22 cellular contexts compared by ENCODE assay signal in genomic region chrX:118679290-118679689, GRCh38. TPM values are rescaled to one million over a fixed set of nuclear protein-coding genes. Genes with fewer than 3 reads are reported as not detected.
"Had no signal": no experiment of that assay in that cellular context is flagged by ENCODE, and none has a peak within 500 bp of the region (broad histone marks: within the 10 kb centered on the region; RNA-seq: fewer than 3 reads in every experiment).

No MANE protein-coding gene starts in this region.

- ATAC-seq: left lung, right lobe of liver had no signal

- H3K27ac ChIP-seq: hepatocyte, left lung, neural progenitor cell, ovary, right lobe of liver, testis, upper lobe of left lung had no signal

- H3K36me3 Mint-ChIP-seq: activated naive CD8-positive, alpha-beta T cell treated with anti-CD3 and anti-CD28 coated beads for 36 hours had no signal

- H3K4me2 ChIP-seq: hepatocyte, neural progenitor cell, smooth muscle cell had no signal

- H3K27me3 ChIP-seq: hepatocyte, left lung, neural progenitor cell, ovary, right lobe of liver, testis, upper lobe of left lung had no signal

- H3K9ac ChIP-seq: neural progenitor cell had no signal

- H2AFZ ChIP-seq: hepatocyte, neural progenitor cell had no signal

- H3K79me2 ChIP-seq: hepatocyte had no signal

- H3K4me3 ChIP-seq: hepatocyte, left lung, neural progenitor cell, ovary, right lobe of liver, smooth muscle cell, testis, upper lobe of left lung had no signal

- H3K27ac Mint-ChIP-seq: activated B cell treated with CpG ODN at 0.5 μM for 24 hours; activated CD4-positive, alpha-beta T cell treated with anti-CD3 and anti-CD28 coated beads, Interleukin-2, amount 10 ng/mL, durations not matched to agents 7 days and 5 days; activated naive CD8-positive, alpha-beta T cell treated with anti-CD3 and anti-CD28 coated beads for 36 hours; activated T-helper 1 cell treated with anti-CD3 and anti-CD28 coated beads, Interleukin-12 subunit alpha, Interleukin-12 subunit beta, Interleukin-2, Interleukin-4 antibody, amounts not matched to agents 30 ng/mL and 10 ng/mL and 1 ng/mL, durations not matched to agents 14 hours and 24 hours and 36 hours; brain; neural progenitor cell; stimulated activated naive CD8-positive, alpha-beta T cell treated with anti-CD3 and anti-CD28 coated beads, Interleukin-15, Interleukin-2, amounts not matched to agents 100 ng/mL and 50 ng/mL, for 24 hours had no signal

- H3K9me3 ChIP-seq: left lung, ovary, right lobe of liver, testis, upper lobe of left lung had no signal

- H3K4me3 Mint-ChIP-seq: activated B cell treated with CpG ODN at 0.5 μM for 24 hours; activated CD4-positive, alpha-beta T cell treated with anti-CD3 and anti-CD28 coated beads, Interleukin-2, amount 10 ng/mL, durations not matched to agents 7 days and 5 days; activated naive CD8-positive, alpha-beta T cell treated with anti-CD3 and anti-CD28 coated beads for 36 hours; activated T-helper 1 cell treated with anti-CD3 and anti-CD28 coated beads, Interleukin-12 subunit alpha, Interleukin-12 subunit beta, Interleukin-2, Interleukin-4 antibody, amounts not matched to agents 30 ng/mL and 10 ng/mL and 1 ng/mL, durations not matched to agents 14 hours and 24 hours and 36 hours; brain; central memory CD8-positive, alpha-beta T cell; naive B cell; neural progenitor cell; stimulated activated naive CD8-positive, alpha-beta T cell treated with anti-CD3 and anti-CD28 coated beads, Interleukin-15, Interleukin-2, amounts not matched to agents 100 ng/mL and 50 ng/mL, for 24 hours had no signal

- H3K27me3 Mint-ChIP-seq: activated B cell treated with CpG ODN at 0.5 μM for 24 hours; activated CD4-positive, alpha-beta T cell treated with anti-CD3 and anti-CD28 coated beads, Interleukin-2, amount 10 ng/mL, durations not matched to agents 7 days and 5 days; activated naive CD8-positive, alpha-beta T cell treated with anti-CD3 and anti-CD28 coated beads for 36 hours; brain; central memory CD8-positive, alpha-beta T cell; naive B cell; stimulated activated naive CD8-positive, alpha-beta T cell treated with anti-CD3 and anti-CD28 coated beads, Interleukin-15, Interleukin-2, amounts not matched to agents 100 ng/mL and 50 ng/mL, for 24 hours had no signal

- DNase-seq: activated B cell treated with CpG ODN at 0.5 μM for 24 hours; activated CD4-positive, alpha-beta T cell treated with anti-CD3 and anti-CD28 coated beads, Interleukin-2, amount 10 ng/mL, durations not matched to agents 7 days and 5 days; activated naive CD8-positive, alpha-beta T cell treated with anti-CD3 and anti-CD28 coated beads for 36 hours; amygdala; effector CD8-positive, alpha-beta T cell; left lung; mammary epithelial cell; naive B cell; ovary; right lobe of liver; stimulated activated CD4-positive, alpha-beta T cell treated with anti-CD3 and anti-CD28 coated beads, Interleukin-4, amount 100 ng/mL, for 4 hours; stimulated activated CD8-positive, alpha-beta memory T cell treated with anti-CD3 and anti-CD28 coated beads, Interleukin-4, amount 100 ng/mL, for 48 hours; testis had no signal

- H3K4me1 ChIP-seq: left lung, neural progenitor cell, testis, upper lobe of left lung had no signal

- H3K4me1 Mint-ChIP-seq: activated CD4-positive, alpha-beta T cell treated with anti-CD3 and anti-CD28 coated beads, Interleukin-2, amount 10 ng/mL, durations not matched to agents 7 days and 5 days; brain; central memory CD8-positive, alpha-beta T cell; neural progenitor cell had no signal

- H3K9me3 Mint-ChIP-seq: activated B cell treated with CpG ODN at 0.5 μM for 24 hours; activated CD4-positive, alpha-beta T cell treated with anti-CD3 and anti-CD28 coated beads, Interleukin-2, amount 10 ng/mL, durations not matched to agents 7 days and 5 days; activated naive CD8-positive, alpha-beta T cell treated with anti-CD3 and anti-CD28 coated beads for 36 hours; activated T-helper 1 cell treated with anti-CD3 and anti-CD28 coated beads, Interleukin-12 subunit alpha, Interleukin-12 subunit beta, Interleukin-2, Interleukin-4 antibody, amounts not matched to agents 30 ng/mL and 10 ng/mL and 1 ng/mL, durations not matched to agents 14 hours and 24 hours and 36 hours; brain; central memory CD8-positive, alpha-beta T cell; naive B cell; neural progenitor cell; stimulated activated naive CD8-positive, alpha-beta T cell treated with anti-CD3 and anti-CD28 coated beads, Interleukin-15, Interleukin-2, amounts not matched to agents 100 ng/mL and 50 ng/mL, for 24 hours had no signal

- H3K36me3 ChIP-seq: neural progenitor cell, ovary, right lobe of liver, upper lobe of left lung had no signal

RNA-seq across cellular contexts. Expression of gene IL13RA1, which starts 48.1 kb away (rescaled TPM):
- total RNA-seq: T-helper 2 cell treated with Interferon-gamma antibody and Interleukin-4, amounts not matched to agents 100 ng/mL and 5 ng/mL, for 36 hours had no signal
